21 cellular contexts compared by ENCODE assay signal in the genomic region with DNA sequence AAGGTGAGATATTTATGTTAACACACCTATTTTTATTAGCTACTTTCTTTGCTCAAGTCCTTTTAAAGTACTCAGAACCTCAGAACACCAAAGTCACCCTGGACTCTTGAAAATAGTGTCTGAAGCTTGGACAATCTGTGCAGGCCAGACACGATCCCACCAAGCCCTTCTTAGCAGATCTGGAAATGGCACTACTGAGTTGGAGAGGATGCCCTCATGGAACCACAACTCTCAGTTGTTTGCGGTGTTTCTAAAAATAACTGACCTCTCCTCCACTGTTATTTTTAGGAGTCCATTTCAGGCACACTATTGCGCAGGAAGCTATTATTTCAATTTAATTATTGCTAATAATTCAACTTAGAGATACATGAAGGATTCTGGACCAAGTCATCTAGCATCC.
DNase-seq lines count a peak whose midpoint lies in the region; ATAC-seq and TF ChIP-seq lines count a peak whose summit lies in the region.
"Had no signal": no experiment of that assay in that cellular context is flagged by ENCODE, and none has a peak within 500 bp of the region (broad histone marks: within the 10 kb centered on the region; RNA-seq: fewer than 3 reads in every experiment).

No MANE protein-coding gene starts in this region.

- peaks cover 12% of the 10 kb centered on the region for H3K4me1 ChIP-seq in cardiac muscle cell (ENCODE audit: low read depth)
- H3K4me1 ChIP-seq in neutrophil (ENCODE audit: control insufficient read depth in 1 of 2, insufficient read depth in 1 of 2, low read depth in 1 of 2, low read length in 1 of 2), result peaks cover 8 to 12% of the 10 kb centered on the region in 2 experiments
- H3K4me1 ChIP-seq in sigmoid colon, result peaks cover 0 to 49% (median 39%) of the 10 kb centered on the region in 4 donors
- H3K4me1 ChIP-seq: BE2C had no signal

- no peaks in the 10 kb centered on the region for H3K27me3 ChIP-seq in cardiac muscle cell
- no peaks in the 10 kb centered on the region for H3K27me3 ChIP-seq in neutrophil
- H3K27me3 ChIP-seq in sigmoid colon, result no peaks in the 10 kb centered on the region
- H3K27me3 ChIP-seq: BE2C had no signal

- no peak for ATAC-seq in Right ventricle myocardium inferior
- ATAC-seq in left ventricle myocardium superior, result peak; percentile 66
- ATAC-seq in HG02610 (IDR thresholded peaks at IDR 0.05; ENCODE audit: unreplicated experiment), result no peak
- ATAC-seq: HCT116, K562 had no signal

- H3K9me3 ChIP-seq in cardiac muscle cell (ENCODE audit: low read depth), result no peaks in the 10 kb centered on the region
- H3K9me3 ChIP-seq in neutrophil, result no peaks in the 10 kb centered on the region
- H3K9me3 ChIP-seq in sigmoid colon, result no peaks in the 10 kb centered on the region
- H3K9me3 ChIP-seq: BE2C had no signal

- intact Hi-C loops in Right ventricle myocardium inferior (cut with DNase I) (no loop called here), left ventricle myocardium superior (cut with micrococcal nuclease) (no loop called here), sigmoid colon (cut with DNase I) (no loop called here)

- 92 to 97% methylated on average over 3 of the region's 3 CpGs for WGBS in sigmoid colon, 2 donors

- no peak for TF ChIP-seq POLR2A in sigmoid colon (IDR thresholded peaks at IDR 0.05)

- H3K27ac ChIP-seq in cardiac muscle cell, result peak overlapping the region; percentile 27
- peak overlapping the region; percentile 22 for H3K27ac ChIP-seq in neutrophil
- H3K27ac ChIP-seq in sigmoid colon, result peak overlapping the region in 2 of 4 donors; percentile 17 to 49

- H3K4me3 ChIP-seq in cardiac muscle cell (no peak overlapping the region), neutrophil (ENCODE audit: low read depth in 1 of 2, low read length in 1 of 2) (no peak overlapping the region), sigmoid colon (no peak overlapping the region)
- H3K4me3 ChIP-seq: K562 had no signal

- DNase-seq in cardiac muscle cell (ENCODE audit: low read depth in 1 of 2, low spot score in 1 of 2) (no peak), Right ventricle myocardium inferior (ENCODE audit: missing footprints) (no peak), left ventricle myocardium superior (no peak), C1 segment of cervical spinal cord (lab: John Stamatoyannopoulos, UW) (no peak), sigmoid colon (no peak)
- DNase-seq in activated CD8-positive, alpha-beta memory T cell treated with anti-CD3 and anti-CD28 coated beads, Interleukin-2, amount 50 U/mL, for 4 hours, result no peak
- DNase-seq: 8988T; BE2C; Calu3; CD4-positive, alpha-beta memory T cell; DMS53; EL; GOT3; NCI-H1105; NCI-H510A; NCI-H748 treated with DMSO at 0.1 percent for 48 hours; SHP77 treated with DMSO at 0.1 percent for 48 hours had no signal

- no peak for TF ChIP-seq EP300 in sigmoid colon (IDR thresholded peaks at IDR 0.05)

- TF ChIP-seq CTCF in cardiac muscle cell (IDR thresholded peaks at IDR 0.05; ENCODE audit: low read depth, low read length), result no peak
- TF ChIP-seq CTCF in neutrophil (IDR thresholded peaks at IDR 0.05), result no peak
- TF ChIP-seq CTCF in sigmoid colon (IDR thresholded peaks at IDR 0.05), result no peak

- peaks cover 18% of the 10 kb centered on the region for H3K36me3 ChIP-seq in cardiac muscle cell
- H3K36me3 ChIP-seq in neutrophil, result peaks cover 56% of the 10 kb centered on the region
- H3K36me3 ChIP-seq in sigmoid colon, result peaks cover 0 to 35% (median 3%) of the 10 kb centered on the region in 4 donors
